9 cellular contexts compared by ENCODE assay signal in genomic region chr10:8044908-8045727, GRCh38. TPM values are rescaled to one million over a fixed set of nuclear protein-coding genes. Genes with fewer than 3 reads are reported as not detected.
DNase-seq lines count a peak whose midpoint lies in the region; ATAC-seq, FAIRE-seq and TF ChIP-seq lines count a peak whose summit lies in the region.
"Had no signal": no experiment of that assay in that cellular context is flagged by ENCODE, and none has a peak within 500 bp of the region (broad histone marks: within the 10 kb centered on the region; RNA-seq: fewer than 3 reads in every experiment).

No MANE protein-coding gene starts in this region.

- TF ChIP-seq POLR2A in endothelial cell of umbilical vein (IDR thresholded peaks at IDR 0.05; ENCODE audit: low read depth, low read length) (no peak), prostate gland (IDR thresholded peaks at IDR 0.05) (no peak)

- H4K20me1 ChIP-seq in endothelial cell of umbilical vein (replicated peaks; ENCODE audit: control insufficient read depth, extremely low read depth, insufficient read depth, low read length) = no peaks in the 10 kb centered on the region

- POLR2A ChIA-PET in endothelial cell of umbilical vein (lab: Charles Lee) = interaction anchor here (1.2 kb wide), 1 partner anchor 9 kb away, joined by 3 read pairs; the partner anchor contains the start of gene GATA3

- intact Hi-C loops in endothelial cell of umbilical vein (cut with micrococcal nuclease) = no loop called here
- intact Hi-C loops in prostate gland (cut with DNase I) = no loop called here

- CTCF ChIA-PET in endothelial cell of umbilical vein (lab: Charles Lee) = interaction anchor here (0.6 to 1.7 kb wide), 6 partner anchors 18 to 428 kb away, joined by 3 to 5 read pairs (median 3); no protein-coding TSS in a partner anchor

- dilution Hi-C loops in endothelial cell of umbilical vein (cut with MboI; ENCODE audit: extremely low pct_ligation_motif_present, low sequenced_read_pairs) = no loop called here

- H3K27me3 ChIP-seq in endothelial cell of umbilical vein (ENCODE audit: control insufficient read depth in 2 of 2, insufficient read depth in 2 of 2, low read length in 2 of 2) (peaks cover 4 to 12% of the 10 kb centered on the region in 2 experiments), prostate gland (replicated peaks; ENCODE audit: insufficient read depth) (peaks cover 19% of the 10 kb centered on the region)

- TF ChIP-seq CTCF in endothelial cell of umbilical vein (IDR thresholded peaks at IDR 0.05; ENCODE audit: extremely low read depth in 1 of 2, insufficient read depth in 1 of 2, low read depth in 1 of 2, low read length in 2 of 2) = no peak
- no peak for TF ChIP-seq CTCF in prostate gland (IDR thresholded peaks at IDR 0.05)

- H3K4me1 ChIP-seq in endothelial cell of umbilical vein (ENCODE audit: control insufficient read depth, extremely low read depth, insufficient read depth, low read length) (peaks cover 66% of the 10 kb centered on the region), prostate gland (replicated peaks) (peaks cover 3% of the 10 kb centered on the region)

- BruUV-seq in endothelial cell of umbilical vein (replicated peaks; lab: Mats Ljungman, UMichigan) = TSS peak; percentile 39

- H3K4me2 ChIP-seq in endothelial cell of umbilical vein (ENCODE audit: insufficient read depth, low read length) = peak overlapping the region; percentile 93

- H3K36me3 ChIP-seq in endothelial cell of umbilical vein (ENCODE audit: control insufficient read depth in 2 of 2, extremely low read depth in 1 of 2, insufficient read depth in 2 of 2, low read length in 2 of 2) = no peaks in the 10 kb centered on the region
- H3K36me3 ChIP-seq in prostate gland = no peaks in the 10 kb centered on the region
- H3K36me3 ChIP-seq: colonic mucosa had no signal

- H3K79me2 ChIP-seq in endothelial cell of umbilical vein (ENCODE audit: control insufficient read depth, insufficient read depth, low read length) = peaks cover 21% of the 10 kb centered on the region

- peak; percentile 70 for FAIRE-seq in endothelial cell of umbilical vein (lab: Jason Lieb, UNC)

- WGBS in prostate gland = 4% methylated on average over 32 of the region's 32 CpGs

- no peak for ATAC-seq in GM21825 (IDR thresholded peaks at IDR 0.05; ENCODE audit: unreplicated experiment)
- ATAC-seq in GM18858 (IDR thresholded peaks at IDR 0.05; ENCODE audit: unreplicated experiment) = no peak

- H2AFZ ChIP-seq in endothelial cell of umbilical vein (ENCODE audit: low read depth, low read length) = peak overlapping the region; percentile 75

- H3K9me1 ChIP-seq in endothelial cell of umbilical vein (replicated peaks; ENCODE audit: control insufficient read depth, extremely low read depth, insufficient read depth, low read length) = no peaks in the 10 kb centered on the region

- DNase-seq in NCI-H146 (lab: John Stamatoyannopoulos, UW) (peak; percentile 82), endothelial cell of umbilical vein (ENCODE audit: low read depth, low spot score) (peak; percentile 59), prostate gland (ENCODE audit: low spot score) (no peak), anterior cingulate cortex (lab: John Stamatoyannopoulos, UW) (no peak)
- DNase-seq in stimulated activated CD4-positive, alpha-beta T cell treated with anti-CD3 and anti-CD28 coated beads, Interleukin-4, amount 100 ng/mL, for 1 hour = no peak
- DNase-seq: colonic mucosa had no signal

- peak overlapping the region; percentile 48 for H3K9ac ChIP-seq in endothelial cell of umbilical vein (replicated peaks; ENCODE audit: extremely low read depth, insufficient read depth, low read length)

- H3K27ac ChIP-seq in endothelial cell of umbilical vein (ENCODE audit: insufficient read depth, low read depth, low read length) (peak overlapping the region; percentile 25), prostate gland (no peak overlapping the region)
- H3K27ac ChIP-seq: colonic mucosa had no signal

- H3K9me3 ChIP-seq in endothelial cell of umbilical vein (replicated peaks; ENCODE audit: control insufficient read depth, insufficient read depth, low read length) (no peaks in the 10 kb centered on the region), prostate gland (no peaks in the 10 kb centered on the region)
- H3K9me3 ChIP-seq: colonic mucosa had no signal

- H3K4me3 ChIP-seq in GM08714 (ENCODE audit: low read length) (peak overlapping the region; percentile 5; the same call in 1 of the 2 replicates), endothelial cell of umbilical vein (replicated peaks in 1 of 3; ENCODE audit: insufficient read depth in 1 of 3, low read depth in 1 of 3, low read length in 3 of 3) (peak overlapping the region; percentile 13 to 63 (median 48)), prostate gland (peak overlapping the region; percentile 16 to 17)
- H3K4me3 ChIP-seq: colonic mucosa had no signal

TF ChIP-seq in endothelial cell of umbilical vein, 7 proteins besides CTCF, POLR2A, EP300 and RAD21:
- TF ChIP-seq MYC (IDR thresholded peaks at IDR 0.05; ENCODE audit: low read depth, low read length) = no peak
- TF ChIP-seq MAX (IDR thresholded peaks at IDR 0.05; ENCODE audit: insufficient read depth, insufficient read length) = no peak
- TF ChIP-seq FOS (IDR thresholded peaks at IDR 0.05; ENCODE audit: borderline replicate concordance, insufficient read depth, low read length) = no peak
- no peak for TF ChIP-seq JUN (IDR thresholded peaks at IDR 0.05; ENCODE audit: borderline replicate concordance, insufficient read depth, insufficient read length, low read depth)
- no peak for TF ChIP-seq EZH2 (IDR thresholded peaks at IDR 0.05; ENCODE audit: borderline replicate concordance, low read depth, low read length, severe bottlenecking)
- TF ChIP-seq POLR2AphosphoS5 (IDR thresholded peaks at IDR 0.05; ENCODE audit: insufficient read depth, low read depth, low read length) = no peak
- TF ChIP-seq GATA2 (IDR thresholded peaks at IDR 0.05; ENCODE audit: insufficient read depth, insufficient read length, low read depth, low read length) = no peak
TF ChIP-seq in endothelial cell of umbilical vein: peak in this region for 0.

RNA-seq across cellular contexts. Expression of gene GATA3, which starts 9.4 kb away (rescaled TPM):
- total RNA-seq in endothelial cell of umbilical vein (30.9 and 33.0 TPM in 2 replicates), prostate gland (10 to 100 TPM; 10.4 to 19.9 TPM)
- polyA plus RNA-seq in endothelial cell of umbilical vein = 7.2 and 9.3 TPM in 2 replicates
- 6.7 and 7.0 TPM in 2 replicates for polyA plus RNA-seq in endothelial cell of umbilical vein (2011; cell fraction: cytosol; rRNA removed)
- polyA plus RNA-seq in endothelial cell of umbilical vein (2011; cell fraction: nucleus; rRNA removed) = 13.5 and 14.3 TPM in 2 replicates
- polyA plus RNA-seq in endothelial cell of umbilical vein (2012) = 16.6 and 19.7 TPM in 2 replicates
- polyA minus RNA-seq in endothelial cell of umbilical vein = 2.5 TPM in 2 replicates
- polyA minus RNA-seq in endothelial cell of umbilical vein (2011; cell fraction: cytosol; rRNA and poly(A)+ RNA removed) = not detected
- polyA minus RNA-seq in endothelial cell of umbilical vein (2011; cell fraction: nucleus; rRNA and poly(A)+ RNA removed) = 5.0 and 8.9 TPM in 2 replicates

Comparison
In these comparisons a context has a peak if more than half of its experiments do, and no peak if none do; other contexts are left out.
1. DNase-seq: peak in NCI-H146 (single experiment) and endothelial cell of umbilical vein (single experiment); none in prostate gland (single experiment), anterior cingulate cortex (0 of 58) and stimulated activated CD4-positive, alpha-beta T cell treated with anti-CD3 and anti-CD28 coated beads, Interleukin-4, amount 100 ng/mL, for 1 hour (single experiment).
2. Peak in every context shown above with its lines, with median percentiles within 50 percentile points of each other: H3K4me3 ChIP-seq.